ENCODE assay signal across 8 cellular contexts in genomic region chr16:30615358-30616076, GRCh38. TPM values are rescaled to one million over a fixed set of nuclear protein-coding genes. Genes with fewer than 3 reads are reported as not detected.
DNase-seq lines count a peak whose midpoint lies in the region; ATAC-seq and TF ChIP-seq lines count a peak whose summit lies in the region.

No MANE protein-coding gene starts in this region.

- DNase-seq in Right ventricle myocardium superior, result peak; percentile 60
- no peak for DNase-seq in right atrium auricular region (ENCODE audit: low spot score)
- DNase-seq in activated T-cell treated with anti-CD3 and anti-CD28 coated beads, Interleukin-2, amount 50 U/mL, for 72 hours, result peak; percentile 89 to 90
- peak; percentile 19 to 75 (median 48) for DNase-seq in heart left ventricle
- DNase-seq in stimulated activated CD4-positive, alpha-beta T cell treated with anti-CD3 and anti-CD28 coated beads, Interleukin-1b, Interleukin-23, amount 100 ng/mL, for 4 hours (ENCODE audit: low read depth in 2 of 2), result peak; percentile 30 to 53
- DNase-seq in mucosa of gallbladder (ENCODE audit: low spot score), result no peak
- no peak for DNase-seq in coronary artery (ENCODE audit: low spot score)

- no peaks in the 10 kb centered on the region for H4K20me1 ChIP-seq in OCI-LY3 (ENCODE audit: insufficient read depth, low read length)

- intact Hi-C loops in Right ventricle myocardium superior (cut with DNase I) (loop anchor here (5.0 kb wide), 1 partner anchor 178 kb away; no protein-coding TSS in a partner anchor), heart left ventricle (cut with DNase I) (loop anchor here in 2 of 10 donors (5.0 to 10.0 kb wide), 2 partner anchors 168 to 171 kb away; partner anchors contain the start of gene SEPHS2 (in 2 of the 2))

- H3K27me3 Mint-ChIP-seq in activated T-cell treated with anti-CD3 and anti-CD28 coated beads, Interleukin-2, amount 50 U/mL, for 72 hours (ENCODE audit: low read depth), result no peaks in the 10 kb centered on the region

- no peak for TF ChIP-seq POLR2A in heart left ventricle (IDR thresholded peaks at IDR 0.05)

- TF ChIP-seq CTCF in right atrium auricular region (IDR thresholded peaks at IDR 0.05) (peak in 1 of 2 donors; percentile 56), OCI-LY3 (IDR thresholded peaks at IDR 0.05; ENCODE audit: low read depth, low read length) (peak; percentile 84), heart left ventricle (IDR thresholded peaks at IDR 0.05) (peak in 11 of 12 donors; percentile 30 to 57 (median 45)), coronary artery (IDR thresholded peaks at IDR 0.05) (no peak)

- H3K79me2 ChIP-seq in OCI-LY3 (ENCODE audit: low read length), result no peaks in the 10 kb centered on the region

- H3K4me1 ChIP-seq in right atrium auricular region (peaks cover 0 to 4% of the 10 kb centered on the region in 2 donors), OCI-LY3 (ENCODE audit: low read length) (peaks cover 11% of the 10 kb centered on the region), heart left ventricle (peaks cover 0 to 12% (median 0%) of the 10 kb centered on the region in 12 donors)

- H3K9me3 ChIP-seq in right atrium auricular region (no peaks in the 10 kb centered on the region), OCI-LY3 (ENCODE audit: insufficient read depth, low read length) (no peaks in the 10 kb centered on the region), heart left ventricle (no peaks in the 10 kb centered on the region)

- H3K27ac ChIP-seq in right atrium auricular region (no peak overlapping the region), OCI-LY3 (ENCODE audit: low read length) (no peak overlapping the region), heart left ventricle (no peak overlapping the region), coronary artery (no peak overlapping the region)

- WGBS in heart left ventricle, 4 donors, result 33 to 53% (median 35%) methylated on average over 8 to 11 of the region's 11 CpGs

- no peak overlapping the region for H3K27ac Mint-ChIP-seq in activated T-cell treated with anti-CD3 and anti-CD28 coated beads, Interleukin-2, amount 50 U/mL, for 72 hours

- H3K4me3 ChIP-seq in right atrium auricular region, result no peak overlapping the region
- no peak overlapping the region for H3K4me3 ChIP-seq in OCI-LY3 (ENCODE audit: low read length)
- no peak overlapping the region for H3K4me3 ChIP-seq in heart left ventricle
- no peak overlapping the region for H3K4me3 ChIP-seq in coronary artery

- H3K36me3 ChIP-seq in right atrium auricular region, result no peaks in the 10 kb centered on the region
- H3K36me3 ChIP-seq in OCI-LY3 (replicated peaks; ENCODE audit: low read depth, low read length), result no peaks in the 10 kb centered on the region
- H3K36me3 ChIP-seq in heart left ventricle, result no peaks in the 10 kb centered on the region

- no peaks in the 10 kb centered on the region for H3K9me3 Mint-ChIP-seq in activated T-cell treated with anti-CD3 and anti-CD28 coated beads, Interleukin-2, amount 50 U/mL, for 72 hours

- no peaks in the 10 kb centered on the region for H3K36me3 Mint-ChIP-seq in activated T-cell treated with anti-CD3 and anti-CD28 coated beads, Interleukin-2, amount 50 U/mL, for 72 hours (ENCODE audit: insufficient read depth in 2 of 2)

- H3K9ac ChIP-seq in OCI-LY3 (ENCODE audit: low read length), result no peak overlapping the region

- ATAC-seq in Right ventricle myocardium superior (ENCODE audit: poor library complexity), result peak; percentile 66
- ATAC-seq in activated T-cell treated with anti-CD3 and anti-CD28 coated beads, Interleukin-2, amount 50 U/mL, for 72 hours (replicated peaks in 1 of 2), result peak; percentile 91 to 93
- peak in 3 of 4 donors; percentile 64 to 76 (median 72) for ATAC-seq in heart left ventricle

- no peak overlapping the region for H3K4me3 Mint-ChIP-seq in activated T-cell treated with anti-CD3 and anti-CD28 coated beads, Interleukin-2, amount 50 U/mL, for 72 hours

- H3K27me3 ChIP-seq in right atrium auricular region, result no peaks in the 10 kb centered on the region
- peaks cover 4% of the 10 kb centered on the region; the same call in 1 of the 2 replicates for H3K27me3 ChIP-seq in OCI-LY3 (ENCODE audit: low read depth, low read length)
- no peaks in the 10 kb centered on the region for H3K27me3 ChIP-seq in heart left ventricle

- no peak overlapping the region for H2AFZ ChIP-seq in OCI-LY3 (ENCODE audit: low read depth, low read length)

- H3K4me2 ChIP-seq in OCI-LY3 (ENCODE audit: low read length), result no peak overlapping the region

- peaks cover 3% of the 10 kb centered on the region for H3K4me1 Mint-ChIP-seq in activated T-cell treated with anti-CD3 and anti-CD28 coated beads, Interleukin-2, amount 50 U/mL, for 72 hours (ENCODE audit: low read depth)

RNA-seq across cellular contexts. Expression of gene ZNF689, which starts 5.3 kb away (rescaled TPM):
- total RNA-seq in Right ventricle myocardium superior, result 4.4 TPM
- total RNA-seq in right atrium auricular region, result 1 to 10 TPM; 6.2 to 8.3 TPM
- total RNA-seq in activated T-cell treated with anti-CD3 and anti-CD28 coated beads, Interleukin-2, amount 50 U/mL, for 72 hours, result 10 to 100 TPM; 12.8 to 17.7 TPM
- total RNA-seq in heart left ventricle, result 1 to 10 TPM; 4.0 to 7.9 (median 6.6) TPM
- polyA plus RNA-seq in heart left ventricle, result 1 to 10 TPM; 2.7 to 4.9 TPM
- 13.6 TPM for total RNA-seq in mucosa of gallbladder

RNA-seq across cellular contexts. Expression of gene ZNF785, which starts 30.0 kb away (rescaled TPM):
- total RNA-seq in Right ventricle myocardium superior (7.1 TPM), right atrium auricular region (1 to 10 TPM; 5.5 to 6.0 TPM), heart left ventricle (10 to 100 TPM in 1 of 9 donors, 1 to 10 TPM in 8; 2.9 to 10.9 (median 4.8) TPM), mucosa of gallbladder (24.0 TPM)
- 10 to 100 TPM; 10.9 to 12.6 TPM for total RNA-seq in activated T-cell treated with anti-CD3 and anti-CD28 coated beads, Interleukin-2, amount 50 U/mL, for 72 hours
- 1 to 10 TPM; 3.0 to 4.5 TPM for polyA plus RNA-seq in heart left ventricle

RNA-seq across cellular contexts. Expression of gene PRR14, which starts 35.2 kb away (rescaled TPM):
- total RNA-seq in Right ventricle myocardium superior (18.9 TPM), right atrium auricular region (10 to 100 TPM; 12.3 to 17.3 TPM), heart left ventricle (10 to 100 TPM; 12.3 to 26.6 (median 20.2) TPM), mucosa of gallbladder (68.9 TPM)
- 100 to 1,000 TPM; 108 to 124 TPM for total RNA-seq in activated T-cell treated with anti-CD3 and anti-CD28 coated beads, Interleukin-2, amount 50 U/mL, for 72 hours
- polyA plus RNA-seq in heart left ventricle, result 10 to 100 TPM; 22.9 to 25.0 TPM

RNA-seq across cellular contexts. Expression of gene FBRS, which starts 42.7 kb away (rescaled TPM):
- 28.3 TPM for total RNA-seq in Right ventricle myocardium superior
- 10 to 100 TPM; 16.5 to 26.3 TPM for total RNA-seq in right atrium auricular region
- total RNA-seq in activated T-cell treated with anti-CD3 and anti-CD28 coated beads, Interleukin-2, amount 50 U/mL, for 72 hours, result 100 to 1,000 TPM; 170 to 185 TPM
- total RNA-seq in heart left ventricle, result 10 to 100 TPM; 16.3 to 38.3 (median 31.9) TPM
- 10 to 100 TPM; 27.2 to 38.1 TPM for polyA plus RNA-seq in heart left ventricle
- total RNA-seq in mucosa of gallbladder, result 84.9 TPM

RNA-seq across cellular contexts. Expression of gene ZNF688, which starts 44.0 kb away (rescaled TPM):
- total RNA-seq in Right ventricle myocardium superior (12.2 TPM), right atrium auricular region (10 to 100 TPM in 1 of 2 donors, 1 to 10 TPM in 1; 9.6 to 13.5 TPM), heart left ventricle (10 to 100 TPM in 8 of 9 donors, 1 to 10 TPM in 1; 10.0 to 14.3 (median 11.6) TPM), mucosa of gallbladder (23.5 TPM)
- 10 to 100 TPM; 14.5 TPM for total RNA-seq in activated T-cell treated with anti-CD3 and anti-CD28 coated beads, Interleukin-2, amount 50 U/mL, for 72 hours
- polyA plus RNA-seq in heart left ventricle, result 10 to 100 TPM in 1 of 2 donors, 1 to 10 TPM in 1; 7.6 to 15.7 TPM

Comparison
In these comparisons a context has a peak if more than half of its experiments do, and no peak if none do; other contexts are left out.
1. DNase-seq: peak in Right ventricle myocardium superior (single experiment), activated T-cell treated with anti-CD3 and anti-CD28 coated beads, Interleukin-2, amount 50 U/mL, for 72 hours (2 of 2), heart left ventricle (5 of 5) and stimulated activated CD4-positive, alpha-beta T cell treated with anti-CD3 and anti-CD28 coated beads, Interleukin-1b, Interleukin-23, amount 100 ng/mL, for 4 hours (2 of 2); none in right atrium auricular region (single experiment), mucosa of gallbladder (single experiment) and coronary artery (single experiment).
2. Peak in every context shown above with its lines, with median percentiles within 50 percentile points of each other: ATAC-seq.